In genomic region chr4:78557841-78558240, GRCh38 we compare ENCODE assay signal across 15 cellular contexts. TPM values are rescaled to one million over a fixed set of nuclear protein-coding genes. Genes with fewer than 3 reads are reported as not detected.
DNase-seq lines count a peak whose midpoint lies in the region; ATAC-seq and TF ChIP-seq lines count a peak whose summit lies in the region.
"Had no signal": no experiment of that assay in that cellular context is flagged by ENCODE, and none has a peak within 500 bp of the region (broad histone marks: within the 10 kb centered on the region; RNA-seq: fewer than 3 reads in every experiment).

No MANE protein-coding gene starts in this region.

- TF ChIP-seq POLR2A in HCT116 (IDR thresholded peaks at IDR 0.05; ENCODE audit: borderline replicate concordance, extremely low read depth, insufficient read depth, insufficient read length) (no peak), thyroid gland (IDR thresholded peaks at IDR 0.05) (no peak)

- H3K36me3 ChIP-seq in HCT116 (ENCODE audit: control insufficient read depth in 1 of 2, insufficient read depth in 2 of 2, low read length in 2 of 2) (peaks cover 0 to 13% of the 10 kb centered on the region in 2 experiments; a peak in 1 of 4 replicates), SJSA1 (peaks cover 36% of the 10 kb centered on the region), left lung (peaks cover 0 to 14% of the 10 kb centered on the region in 2 donors), thyroid gland (no peaks in the 10 kb centered on the region)
- H3K36me3 ChIP-seq: BE2C had no signal

- CTCF ChIA-PET in HCT116 (lab: Charles Lee), result no interaction called here

- DNase-seq in HCT116 (ENCODE audit: low read depth, low spot score) (no peak), SJSA1 (ENCODE audit: low read depth in 1 of 2, low spot score in 2 of 2) (no peak), left lung (no peak), thyroid gland (no peak), islet precursor cell (no peak)
- no peak for DNase-seq in activated CD4-positive, alpha-beta T cell treated with anti-CD3 and anti-CD28 coated beads, Interleukin-2, amount 50 U/mL, for 1 hour
- DNase-seq: BE2C; CD4-positive, alpha-beta memory T cell; GF-D8; Kasumi-1; MV-4-11; NCI-H1417 treated with DMSO at 0.1 percent for 48 hours; NCI-H2029; NCI-H510A treated with DMSO at 0.1 percent for 48 hours had no signal

- H3K27me3 ChIP-seq in HCT116 (ENCODE audit: insufficient read depth, low read length), result no peaks in the 10 kb centered on the region
- no peaks in the 10 kb centered on the region for H3K27me3 ChIP-seq in SJSA1 (replicated peaks)
- no peaks in the 10 kb centered on the region for H3K27me3 ChIP-seq in left lung
- H3K27me3 ChIP-seq in thyroid gland, result no peaks in the 10 kb centered on the region
- H3K27me3 ChIP-seq: BE2C had no signal

- H3K27ac ChIP-seq in HCT116 (ENCODE audit: low read depth, low read length) (peak overlapping the region; percentile 100), SJSA1 (peak overlapping the region; percentile 47), left lung (peak overlapping the region; percentile 4 to 57), thyroid gland (peak overlapping the region; percentile 23 to 88 (median 77))

- H3K9me3 ChIP-seq in HCT116 (ENCODE audit: control insufficient read depth in 1 of 2, insufficient read depth in 1 of 2, low read depth in 1 of 2, low read length in 2 of 2) (no peaks in the 10 kb centered on the region), SJSA1 (replicated peaks) (no peaks in the 10 kb centered on the region), left lung (no peaks in the 10 kb centered on the region), thyroid gland (no peaks in the 10 kb centered on the region)
- H3K9me3 ChIP-seq: BE2C had no signal

- no TSS peak for BruUV-seq in HCT116 (replicated peaks; lab: Mats Ljungman, UMichigan)

- ATAC-seq in HCT116, result no peak
- no peak for ATAC-seq in left lung
- no peak for ATAC-seq in GM21515 (IDR thresholded peaks at IDR 0.05; ENCODE audit: unreplicated experiment)

- intact Hi-C loops in HCT116 (cut with micrococcal nuclease), result no loop called here
- intact Hi-C loops in left lung (cut with DNase I), result no loop called here
- intact Hi-C loops in thyroid gland (cut with DNase I), result no loop called here

- RAD21 ChIA-PET in HCT116 (lab: Charles Lee; ENCODE audit: low non-redundant PET in 1 of 2, low total read pairs in 2 of 2, uncharacterized antibody in 2 of 2, unreplicated experiment in 2 of 2), result no interaction called here

- peaks cover 63% of the 10 kb centered on the region for H3K79me2 ChIP-seq in HCT116 (ENCODE audit: insufficient read depth, low read length)

- H3K4me3 ChIP-seq in HCT116 (replicated peaks in 1 of 2; ENCODE audit: low read depth in 1 of 2, low read length in 2 of 2), result no peak overlapping the region
- no peak overlapping the region for H3K4me3 ChIP-seq in SJSA1
- H3K4me3 ChIP-seq in left lung, result no peak overlapping the region
- no peak overlapping the region for H3K4me3 ChIP-seq in thyroid gland (replicated peaks in 1 of 3)

- WGBS in thyroid gland, 2 donors, result 79 to 93% methylated on average over 2 of the region's 2 CpGs

- H3K4me1 ChIP-seq in HCT116 (ENCODE audit: control insufficient read depth in 1 of 2, insufficient read depth in 2 of 2, low read length in 2 of 2) (peaks cover 93 to 99% of the 10 kb centered on the region in 2 experiments), SJSA1 (replicated peaks) (peaks cover 64% of the 10 kb centered on the region), left lung (peaks cover 17 to 69% of the 10 kb centered on the region in 2 donors), thyroid gland (peaks cover 38 to 43% of the 10 kb centered on the region in 2 donors)
- H3K4me1 ChIP-seq: BE2C had no signal

- peak overlapping the region; percentile 58 for H3K4me2 ChIP-seq in HCT116 (ENCODE audit: low read length)

- no peaks in the 10 kb centered on the region for H3K9me2 ChIP-seq in HCT116 (ENCODE audit: insufficient read depth)

- H4K20me1 ChIP-seq in HCT116 (ENCODE audit: insufficient read depth), result no peaks in the 10 kb centered on the region

- TF ChIP-seq CTCF in HCT116 (IDR thresholded peaks at IDR 0.05 in 2 of 3, conservative IDR thresholded peaks at IDR 0.05 in 1 of 3; ENCODE audit: borderline replicate concordance in 1 of 3, insufficient read depth in 1 of 3, low read depth in 2 of 3, low read length in 2 of 3), result no peak
- TF ChIP-seq CTCF in left lung (IDR thresholded peaks at IDR 0.05), result no peak
- TF ChIP-seq CTCF in thyroid gland (IDR thresholded peaks at IDR 0.05), result no peak

- TF ChIP-seq RAD21 in HCT116 (IDR thresholded peaks at IDR 0.05; ENCODE audit: low read depth), result no peak

- peak overlapping the region; percentile 58 for H3K9ac ChIP-seq in HCT116 (ENCODE audit: low read length)

- no peak overlapping the region for H2AFZ ChIP-seq in HCT116 (ENCODE audit: low read depth, low read length, poor library complexity, severe bottlenecking)

- POLR2A ChIA-PET in HCT116 (lab: Charles Lee), result no interaction called here

TF ChIP-seq in HCT116, 20 proteins besides CTCF, POLR2A, EP300 and RAD21:
- TF ChIP-seq ZFX (IDR thresholded peaks at IDR 0.05), result no peak
- TF ChIP-seq SP1 (IDR thresholded peaks at IDR 0.05; ENCODE audit: low read depth), result no peak
- no peak for TF ChIP-seq CEBPB (IDR thresholded peaks at IDR 0.05; ENCODE audit: low read depth)
- TF ChIP-seq ATF3 (IDR thresholded peaks at IDR 0.05), result no peak
- TF ChIP-seq POLR2AphosphoS5 (IDR thresholded peaks at IDR 0.05; ENCODE audit: low read depth, low read length), result no peak
- no peak for TF ChIP-seq EGR1 (IDR thresholded peaks at IDR 0.05; ENCODE audit: low read depth)

RNA-seq across cellular contexts. Expression of gene ANXA3, which starts 6.3 kb away (rescaled TPM):
- total RNA-seq in HCT116 (2021; ENCODE audit: unreplicated experiment), result 158 TPM
- polyA plus RNA-seq in HCT116 (2012), result 112 and 134 TPM in 2 replicates
- 87.5 and 125 TPM in 2 replicates for total RNA-seq in SJSA1 (2014; rRNA removed; shearing (Covaris generic))
- 100 to 1,000 TPM; 147 to 159 TPM for total RNA-seq in left lung
- 100 to 1,000 TPM in 3 of 4 donors, 10 to 100 TPM in 1; 98.7 to 213 (median 156) TPM for total RNA-seq in thyroid gland
- total RNA-seq: CD4-positive, alpha-beta memory T cell had no signal
- polyA plus RNA-seq: CD4-positive, alpha-beta memory T cell had no signal

Comparison
In these comparisons a context has a peak if more than half of its experiments do, and no peak if none do; other contexts are left out.
1. H3K27ac ChIP-seq: peak in every context shown above with its lines; median percentile 100 in HCT116; 77 in thyroid gland; 47 in SJSA1; 30 in left lung.